ENCODE assay signal across 1 cellular context in the genomic region with DNA sequence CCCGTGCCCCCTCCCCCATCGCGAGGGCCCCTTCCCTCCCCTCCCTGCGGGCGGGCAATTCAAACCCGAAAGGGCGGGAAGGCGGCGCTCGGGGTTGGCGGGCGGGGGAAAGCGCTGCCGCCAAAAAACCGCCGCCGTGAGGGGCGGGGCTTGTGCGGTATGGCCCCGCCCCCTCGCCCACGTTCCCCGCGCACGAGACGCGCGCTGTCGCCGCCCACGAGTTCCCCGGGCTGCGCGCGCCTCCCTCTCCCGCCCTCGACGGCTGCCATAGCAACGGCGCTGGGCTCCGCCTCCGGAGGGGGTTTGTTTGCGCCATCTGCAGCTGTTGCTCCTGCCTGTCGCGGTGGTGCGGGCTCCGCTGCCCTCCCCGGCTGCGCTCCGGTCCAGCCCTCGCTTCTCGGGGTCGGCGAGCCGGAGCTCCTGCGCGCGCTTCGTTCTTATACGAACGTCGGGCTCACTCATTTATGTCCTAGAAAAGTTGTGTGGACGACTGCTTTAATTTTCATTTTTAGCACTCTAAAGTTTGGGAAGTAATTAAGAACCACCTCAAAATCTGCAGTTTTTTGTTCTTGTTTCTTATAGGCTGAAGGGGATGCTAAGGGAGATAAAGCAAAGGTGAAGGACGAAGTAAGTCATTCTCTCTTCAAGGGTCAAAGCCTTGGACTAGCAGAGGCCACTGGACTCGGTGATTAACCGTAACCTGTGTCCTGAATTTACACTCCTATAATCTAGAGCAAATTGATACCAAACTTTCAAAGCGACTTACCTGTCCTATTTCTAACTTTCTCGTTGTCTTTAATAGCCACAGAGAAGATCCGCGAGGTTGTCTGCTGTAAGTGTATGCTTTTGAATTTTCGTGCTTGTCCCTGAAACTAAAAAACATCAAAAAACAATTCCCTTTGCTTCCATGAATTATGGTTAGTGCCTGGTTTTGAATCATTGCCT.
TF ChIP-seq lines count a peak whose summit lies in the region.

No MANE protein-coding gene starts in this region.

TF ChIP-seq in K562, 482 proteins besides CTCF, POLR2A, EP300 and RAD21 (continued from another document and continues in another):
- TF ChIP-seq, protein P1, sequence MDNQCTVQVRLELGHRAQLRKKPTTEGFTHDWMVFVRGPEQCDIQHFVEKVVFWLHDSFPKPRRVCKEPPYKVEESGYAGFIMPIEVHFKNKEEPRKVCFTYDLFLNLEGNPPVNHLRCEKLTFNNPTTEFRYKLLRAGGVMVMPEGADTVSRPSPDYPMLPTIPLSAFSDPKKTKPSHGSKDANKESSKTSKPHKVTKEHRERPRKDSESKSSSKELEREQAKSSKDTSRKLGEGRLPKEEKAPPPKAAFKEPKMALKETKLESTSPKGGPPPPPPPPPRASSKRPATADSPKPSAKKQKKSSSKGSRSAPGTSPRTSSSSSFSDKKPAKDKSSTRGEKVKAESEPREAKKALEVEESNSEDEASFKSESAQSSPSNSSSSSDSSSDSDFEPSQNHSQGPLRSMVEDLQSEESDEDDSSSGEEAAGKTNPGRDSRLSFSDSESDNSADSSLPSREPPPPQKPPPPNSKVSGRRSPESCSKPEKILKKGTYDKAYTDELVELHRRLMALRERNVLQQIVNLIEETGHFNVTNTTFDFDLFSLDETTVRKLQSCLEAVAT (IDR thresholded peaks at IDR 0.05), result peak in 1 of 2 experiments; percentile 57; a peak in 1 of 4 replicates
- TF ChIP-seq, protein P2, sequence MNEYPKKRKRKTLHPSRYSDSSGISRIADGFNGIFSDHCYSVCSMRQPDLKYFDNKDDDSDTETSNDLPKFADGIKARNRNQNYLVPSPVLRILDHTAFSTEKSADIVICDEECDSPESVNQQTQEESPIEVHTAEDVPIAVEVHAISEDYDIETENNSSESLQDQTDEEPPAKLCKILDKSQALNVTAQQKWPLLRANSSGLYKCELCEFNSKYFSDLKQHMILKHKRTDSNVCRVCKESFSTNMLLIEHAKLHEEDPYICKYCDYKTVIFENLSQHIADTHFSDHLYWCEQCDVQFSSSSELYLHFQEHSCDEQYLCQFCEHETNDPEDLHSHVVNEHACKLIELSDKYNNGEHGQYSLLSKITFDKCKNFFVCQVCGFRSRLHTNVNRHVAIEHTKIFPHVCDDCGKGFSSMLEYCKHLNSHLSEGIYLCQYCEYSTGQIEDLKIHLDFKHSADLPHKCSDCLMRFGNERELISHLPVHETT (CRISPR knock-in tag; conservative IDR thresholded peaks at IDR 0.05 in 1 of 2, IDR thresholded peaks at IDR 0.05 in 1 of 2), result peak in 1 of 2 experiments; percentile 96; a peak in 2 of 4 replicates
- TF ChIP-seq ZNF583 (CRISPR knock-in tag; IDR thresholded peaks at IDR 0.05) (no peak), TBL1XR1 (IDR thresholded peaks at IDR 0.05; ENCODE audit: low read length in 2 of 2) (peak in 1 of 2 experiments; percentile 46; a peak in 1 of 4 replicates), CREM (IDR thresholded peaks at IDR 0.05; ENCODE audit: low read depth) (peak; percentile 66; the same call in 1 of the 2 replicates), TRIM24 (IDR thresholded peaks at IDR 0.05) (peak; percentile 69 to 79), FOXK2 (conservative IDR thresholded peaks at IDR 0.05 in 1 of 2, IDR thresholded peaks at IDR 0.05 in 1 of 2; ENCODE audit: low read depth in 2 of 2) (peak; percentile 68 to 73; a peak in 2 of 4 replicates), ARNT (IDR thresholded peaks at IDR 0.05) (no peak; a peak in 1 of 4 replicates), SIN3B (IDR thresholded peaks at IDR 0.05; ENCODE audit: low read depth) (peak; percentile 27; the same call in 1 of the 2 replicates), HNRNPK (IDR thresholded peaks at IDR 0.05; ENCODE audit: low read depth, low read length, poor library complexity, severe bottlenecking) (peak; percentile 59), HNRNPLL (IDR thresholded peaks at IDR 0.05; ENCODE audit: low read depth, low read length, poor library complexity, severe bottlenecking) (peak; percentile 78), BHLHE40 (IDR thresholded peaks at IDR 0.05; ENCODE audit: low read length) (peak; percentile 99), PCBP1 (IDR thresholded peaks at IDR 0.05; ENCODE audit: low read depth, low read length, poor library complexity, severe bottlenecking) (peak; percentile 43), HDAC1 (IDR thresholded peaks at IDR 0.05) (peak in 1 of 2 experiments; percentile 93; a peak in 2 of 4 replicates), RBM22 (IDR thresholded peaks at IDR 0.05; ENCODE audit: low read depth, low read length, poor library complexity, severe bottlenecking) (peak; percentile 97), CHD1 (IDR thresholded peaks at IDR 0.05; ENCODE audit: low read length) (peak; percentile 68), FIP1L1 (IDR thresholded peaks at IDR 0.05; ENCODE audit: low read depth, low read length, poor library complexity, severe bottlenecking) (peak; percentile 22), E2F3 (CRISPR knock-in tag; IDR thresholded peaks at IDR 0.05) (peak; percentile 99), MEIS2 (IDR thresholded peaks at IDR 0.05; ENCODE audit: partially characterized antibody) (peak; percentile 77)
- TF ChIP-seq, protein P3, sequence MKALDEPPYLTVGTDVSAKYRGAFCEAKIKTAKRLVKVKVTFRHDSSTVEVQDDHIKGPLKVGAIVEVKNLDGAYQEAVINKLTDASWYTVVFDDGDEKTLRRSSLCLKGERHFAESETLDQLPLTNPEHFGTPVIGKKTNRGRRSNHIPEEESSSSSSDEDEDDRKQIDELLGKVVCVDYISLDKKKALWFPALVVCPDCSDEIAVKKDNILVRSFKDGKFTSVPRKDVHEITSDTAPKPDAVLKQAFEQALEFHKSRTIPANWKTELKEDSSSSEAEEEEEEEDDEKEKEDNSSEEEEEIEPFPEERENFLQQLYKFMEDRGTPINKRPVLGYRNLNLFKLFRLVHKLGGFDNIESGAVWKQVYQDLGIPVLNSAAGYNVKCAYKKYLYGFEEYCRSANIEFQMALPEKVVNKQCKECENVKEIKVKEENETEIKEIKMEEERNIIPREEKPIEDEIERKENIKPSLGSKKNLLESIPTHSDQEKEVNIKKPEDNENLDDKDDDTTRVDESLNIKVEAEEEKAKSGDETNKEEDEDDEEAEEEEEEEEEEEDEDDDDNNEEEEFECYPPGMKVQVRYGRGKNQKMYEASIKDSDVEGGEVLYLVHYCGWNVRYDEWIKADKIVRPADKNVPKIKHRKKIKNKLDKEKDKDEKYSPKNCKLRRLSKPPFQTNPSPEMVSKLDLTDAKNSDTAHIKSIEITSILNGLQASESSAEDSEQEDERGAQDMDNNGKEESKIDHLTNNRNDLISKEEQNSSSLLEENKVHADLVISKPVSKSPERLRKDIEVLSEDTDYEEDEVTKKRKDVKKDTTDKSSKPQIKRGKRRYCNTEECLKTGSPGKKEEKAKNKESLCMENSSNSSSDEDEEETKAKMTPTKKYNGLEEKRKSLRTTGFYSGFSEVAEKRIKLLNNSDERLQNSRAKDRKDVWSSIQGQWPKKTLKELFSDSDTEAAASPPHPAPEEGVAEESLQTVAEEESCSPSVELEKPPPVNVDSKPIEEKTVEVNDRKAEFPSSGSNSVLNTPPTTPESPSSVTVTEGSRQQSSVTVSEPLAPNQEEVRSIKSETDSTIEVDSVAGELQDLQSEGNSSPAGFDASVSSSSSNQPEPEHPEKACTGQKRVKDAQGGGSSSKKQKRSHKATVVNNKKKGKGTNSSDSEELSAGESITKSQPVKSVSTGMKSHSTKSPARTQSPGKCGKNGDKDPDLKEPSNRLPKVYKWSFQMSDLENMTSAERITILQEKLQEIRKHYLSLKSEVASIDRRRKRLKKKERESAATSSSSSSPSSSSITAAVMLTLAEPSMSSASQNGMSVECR (CRISPR knock-in tag; IDR thresholded peaks at IDR 0.05), result peak; percentile 93
- TF ChIP-seq, protein P4, sequence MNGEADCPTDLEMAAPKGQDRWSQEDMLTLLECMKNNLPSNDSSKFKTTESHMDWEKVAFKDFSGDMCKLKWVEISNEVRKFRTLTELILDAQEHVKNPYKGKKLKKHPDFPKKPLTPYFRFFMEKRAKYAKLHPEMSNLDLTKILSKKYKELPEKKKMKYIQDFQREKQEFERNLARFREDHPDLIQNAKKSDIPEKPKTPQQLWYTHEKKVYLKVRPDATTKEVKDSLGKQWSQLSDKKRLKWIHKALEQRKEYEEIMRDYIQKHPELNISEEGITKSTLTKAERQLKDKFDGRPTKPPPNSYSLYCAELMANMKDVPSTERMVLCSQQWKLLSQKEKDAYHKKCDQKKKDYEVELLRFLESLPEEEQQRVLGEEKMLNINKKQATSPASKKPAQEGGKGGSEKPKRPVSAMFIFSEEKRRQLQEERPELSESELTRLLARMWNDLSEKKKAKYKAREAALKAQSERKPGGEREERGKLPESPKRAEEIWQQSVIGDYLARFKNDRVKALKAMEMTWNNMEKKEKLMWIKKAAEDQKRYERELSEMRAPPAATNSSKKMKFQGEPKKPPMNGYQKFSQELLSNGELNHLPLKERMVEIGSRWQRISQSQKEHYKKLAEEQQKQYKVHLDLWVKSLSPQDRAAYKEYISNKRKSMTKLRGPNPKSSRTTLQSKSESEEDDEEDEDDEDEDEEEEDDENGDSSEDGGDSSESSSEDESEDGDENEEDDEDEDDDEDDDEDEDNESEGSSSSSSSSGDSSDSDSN (IDR thresholded peaks at IDR 0.05; ENCODE audit: borderline replicate concordance in 1 of 2, low read depth in 2 of 2, low read length in 2 of 2), result peak in 1 of 2 experiments; percentile 49; a peak in 1 of 4 replicates
- TF ChIP-seq, protein P5, sequence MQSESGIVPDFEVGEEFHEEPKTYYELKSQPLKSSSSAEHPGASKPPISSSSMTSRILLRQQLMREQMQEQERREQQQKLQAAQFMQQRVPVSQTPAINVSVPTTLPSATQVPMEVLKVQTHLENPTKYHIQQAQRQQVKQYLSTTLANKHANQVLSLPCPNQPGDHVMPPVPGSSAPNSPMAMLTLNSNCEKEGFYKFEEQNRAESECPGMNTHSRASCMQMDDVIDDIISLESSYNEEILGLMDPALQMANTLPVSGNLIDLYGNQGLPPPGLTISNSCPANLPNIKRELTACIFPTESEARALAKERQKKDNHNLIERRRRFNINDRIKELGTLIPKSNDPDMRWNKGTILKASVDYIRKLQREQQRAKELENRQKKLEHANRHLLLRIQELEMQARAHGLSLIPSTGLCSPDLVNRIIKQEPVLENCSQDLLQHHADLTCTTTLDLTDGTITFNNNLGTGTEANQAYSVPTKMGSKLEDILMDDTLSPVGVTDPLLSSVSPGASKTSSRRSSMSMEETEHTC (IDR thresholded peaks at IDR 0.05), result peak; percentile 93
- TF ChIP-seq, protein P6, sequence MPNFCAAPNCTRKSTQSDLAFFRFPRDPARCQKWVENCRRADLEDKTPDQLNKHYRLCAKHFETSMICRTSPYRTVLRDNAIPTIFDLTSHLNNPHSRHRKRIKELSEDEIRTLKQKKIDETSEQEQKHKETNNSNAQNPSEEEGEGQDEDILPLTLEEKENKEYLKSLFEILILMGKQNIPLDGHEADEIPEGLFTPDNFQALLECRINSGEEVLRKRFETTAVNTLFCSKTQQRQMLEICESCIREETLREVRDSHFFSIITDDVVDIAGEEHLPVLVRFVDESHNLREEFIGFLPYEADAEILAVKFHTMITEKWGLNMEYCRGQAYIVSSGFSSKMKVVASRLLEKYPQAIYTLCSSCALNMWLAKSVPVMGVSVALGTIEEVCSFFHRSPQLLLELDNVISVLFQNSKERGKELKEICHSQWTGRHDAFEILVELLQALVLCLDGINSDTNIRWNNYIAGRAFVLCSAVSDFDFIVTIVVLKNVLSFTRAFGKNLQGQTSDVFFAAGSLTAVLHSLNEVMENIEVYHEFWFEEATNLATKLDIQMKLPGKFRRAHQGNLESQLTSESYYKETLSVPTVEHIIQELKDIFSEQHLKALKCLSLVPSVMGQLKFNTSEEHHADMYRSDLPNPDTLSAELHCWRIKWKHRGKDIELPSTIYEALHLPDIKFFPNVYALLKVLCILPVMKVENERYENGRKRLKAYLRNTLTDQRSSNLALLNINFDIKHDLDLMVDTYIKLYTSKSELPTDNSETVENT (CRISPR knock-in tag; IDR thresholded peaks at IDR 0.05), result peak; percentile 63
- TF ChIP-seq, protein P7, sequence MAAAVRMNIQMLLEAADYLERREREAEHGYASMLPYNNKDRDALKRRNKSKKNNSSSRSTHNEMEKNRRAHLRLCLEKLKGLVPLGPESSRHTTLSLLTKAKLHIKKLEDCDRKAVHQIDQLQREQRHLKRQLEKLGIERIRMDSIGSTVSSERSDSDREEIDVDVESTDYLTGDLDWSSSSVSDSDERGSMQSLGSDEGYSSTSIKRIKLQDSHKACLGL (CRISPR knock-in tag; IDR thresholded peaks at IDR 0.05; ENCODE audit: borderline replicate concordance, poor library complexity, severe bottlenecking), result peak; percentile 26
- TF ChIP-seq, protein P8, sequence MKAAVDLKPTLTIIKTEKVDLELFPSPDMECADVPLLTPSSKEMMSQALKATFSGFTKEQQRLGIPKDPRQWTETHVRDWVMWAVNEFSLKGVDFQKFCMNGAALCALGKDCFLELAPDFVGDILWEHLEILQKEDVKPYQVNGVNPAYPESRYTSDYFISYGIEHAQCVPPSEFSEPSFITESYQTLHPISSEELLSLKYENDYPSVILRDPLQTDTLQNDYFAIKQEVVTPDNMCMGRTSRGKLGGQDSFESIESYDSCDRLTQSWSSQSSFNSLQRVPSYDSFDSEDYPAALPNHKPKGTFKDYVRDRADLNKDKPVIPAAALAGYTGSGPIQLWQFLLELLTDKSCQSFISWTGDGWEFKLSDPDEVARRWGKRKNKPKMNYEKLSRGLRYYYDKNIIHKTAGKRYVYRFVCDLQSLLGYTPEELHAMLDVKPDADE (conservative IDR thresholded peaks at IDR 0.05; ENCODE audit: control insufficient read depth, low read depth, low read length), result peak; percentile 96
- TF ChIP-seq, protein P9, sequence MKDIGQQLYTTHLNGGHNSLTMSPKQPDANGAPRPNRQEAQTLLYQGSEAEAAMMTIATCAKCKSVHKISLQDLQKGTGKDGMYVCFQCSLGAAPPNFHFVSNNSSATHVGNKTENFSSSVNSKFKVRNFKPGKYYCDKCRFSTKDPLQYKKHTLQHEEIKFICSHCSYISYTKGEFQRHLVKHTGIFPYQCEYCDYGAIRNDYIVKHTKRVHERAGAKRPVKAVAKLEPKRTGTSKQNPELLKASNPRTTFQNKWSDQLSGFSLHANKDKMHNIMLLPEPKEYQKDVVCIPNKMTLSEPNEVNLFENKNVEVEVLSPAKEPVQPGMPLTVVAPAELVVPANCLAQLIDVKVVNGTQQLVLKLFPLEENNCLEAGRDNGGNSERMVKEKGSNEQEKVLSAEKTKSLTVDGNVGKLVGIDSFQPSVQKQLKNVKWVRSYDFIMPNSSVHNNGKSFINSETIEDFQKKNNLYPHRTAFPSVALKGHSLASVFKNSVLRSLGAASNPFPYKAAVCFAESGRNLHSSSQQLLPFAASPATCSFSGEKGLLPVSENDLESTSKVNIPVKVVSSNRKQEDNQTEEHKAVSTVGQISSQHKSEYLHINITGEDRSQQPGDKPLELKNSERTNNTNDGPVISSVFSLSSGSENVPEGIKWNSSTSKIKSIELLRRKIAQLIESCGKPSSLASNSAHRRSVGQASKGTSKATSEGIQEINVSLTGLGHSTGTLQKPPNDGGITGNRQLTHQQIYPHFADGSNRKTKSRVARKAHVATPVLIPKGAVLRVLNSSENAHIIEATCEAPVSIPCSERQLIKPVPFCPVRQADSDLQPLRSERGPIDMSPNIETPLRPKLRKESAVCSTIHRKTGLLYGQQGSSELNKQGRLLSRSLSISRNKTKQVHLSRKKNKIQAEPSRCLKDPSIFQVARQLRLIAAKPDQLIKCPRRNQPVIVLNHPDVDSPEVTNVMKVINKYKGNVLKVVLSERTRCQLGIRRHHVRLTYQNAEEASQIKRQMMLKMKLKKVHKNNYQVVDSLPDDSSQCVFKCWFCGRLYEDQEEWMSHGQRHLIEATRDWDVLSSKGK (CRISPR knock-in tag; IDR thresholded peaks at IDR 0.05), result 0 out of 2 replicates have a peak, but pooled peaks have one; percentile 55
- TF ChIP-seq, protein P10, sequence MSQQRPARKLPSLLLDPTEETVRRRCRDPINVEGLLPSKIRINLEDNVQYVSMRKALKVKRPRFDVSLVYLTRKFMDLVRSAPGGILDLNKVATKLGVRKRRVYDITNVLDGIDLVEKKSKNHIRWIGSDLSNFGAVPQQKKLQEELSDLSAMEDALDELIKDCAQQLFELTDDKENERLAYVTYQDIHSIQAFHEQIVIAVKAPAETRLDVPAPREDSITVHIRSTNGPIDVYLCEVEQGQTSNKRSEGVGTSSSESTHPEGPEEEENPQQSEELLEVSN (IDR thresholded peaks at IDR 0.05; ENCODE audit: borderline replicate concordance in 1 of 2, extremely low read depth in 1 of 2, insufficient read depth in 1 of 2, insufficient read length in 1 of 2, low read depth in 1 of 2, low read length in 1 of 2, poor library complexity in 1 of 2, severe bottlenecking in 1 of 2), result peak; percentile 74 to 97
